In genomic region chr10:82267960-82268359, GRCh38 we compare ENCODE assay signal across 27 cellular contexts.
DNase-seq lines count a peak whose midpoint lies in the region; ATAC-seq and TF ChIP-seq lines count a peak whose summit lies in the region.
"Had no signal": no experiment of that assay in that cellular context is flagged by ENCODE, and none has a peak within 500 bp of the region (broad histone marks: within the 10 kb centered on the region; RNA-seq: fewer than 3 reads in every experiment).

No MANE protein-coding gene starts in this region.

- H3K27me3 ChIP-seq in BLaER1 (no peaks in the 10 kb centered on the region), KMS-11 (ENCODE audit: insufficient read depth, low read depth) (no peaks in the 10 kb centered on the region)

- H4K20me1 ChIP-seq in BLaER1 (peaks cover 23% of the 10 kb centered on the region; the same call in 1 of the 2 replicates), KMS-11 (ENCODE audit: insufficient read depth) (no peaks in the 10 kb centered on the region), OCI-LY7 (ENCODE audit: insufficient read depth, low read length) (no peaks in the 10 kb centered on the region)

- no peaks in the 10 kb centered on the region for H3K9me2 ChIP-seq in OCI-LY7 (ENCODE audit: insufficient read depth, low read length)
- H3K9me2 ChIP-seq: SK-N-SH had no signal

- no peaks in the 10 kb centered on the region for H3K79me2 ChIP-seq in KMS-11 (ENCODE audit: insufficient read depth, low read depth)
- H3K79me2 ChIP-seq in OCI-LY7 (ENCODE audit: insufficient read depth, low read depth, low read length), result no peaks in the 10 kb centered on the region

- H3K4me3 ChIP-seq in BLaER1 (no peak overlapping the region), KMS-11 (IDR thresholded peaks at IDR 0.05; ENCODE audit: insufficient read depth, low read depth, low read length) (no peak overlapping the region), OCI-LY7 (ENCODE audit: low read depth, low read length, poor library complexity, severe bottlenecking) (no peak overlapping the region)
- H3K4me3 ChIP-seq: GM23338 had no signal

- no peak for TF ChIP-seq CTCF in KMS-11 (conservative IDR thresholded peaks at IDR 0.05; ENCODE audit: low read depth, low read length)
- no peak for TF ChIP-seq CTCF in OCI-LY7 (conservative IDR thresholded peaks at IDR 0.05; ENCODE audit: low read length)
- no peak for TF ChIP-seq CTCF in nephron progenitor cell (IDR thresholded peaks at IDR 0.05)

- H3K4me3 Mint-ChIP-seq in nephron progenitor cell (no peak overlapping the region), immature natural killer cell (no peak overlapping the region)
- H3K4me3 Mint-ChIP-seq: CD4-positive, alpha-beta memory T cell; GM23338; H9; T-helper 1 cell treated with Interleukin-12 subunit alpha and Interleukin-12 subunit beta and Interleukin-4 antibody, amounts not matched to agents 30 μg/mL and 1 μg/mL, for 36 hours had no signal

- H3K27ac Mint-ChIP-seq in nephron progenitor cell, result no peak overlapping the region
- H3K27ac Mint-ChIP-seq in immature natural killer cell, result no peak overlapping the region
- H3K27ac Mint-ChIP-seq: CD4-positive, alpha-beta memory T cell; GM23338; H9; T-helper 1 cell treated with Interleukin-12 subunit alpha and Interleukin-12 subunit beta and Interleukin-4 antibody, amounts not matched to agents 30 μg/mL and 1 μg/mL, for 36 hours had no signal

- H3K36me3 ChIP-seq in BLaER1 (peaks cover 6% of the 10 kb centered on the region; the same call in 1 of the 2 replicates), KMS-11 (ENCODE audit: insufficient read depth) (no peaks in the 10 kb centered on the region), OCI-LY7 (ENCODE audit: insufficient read depth, low read length) (no peaks in the 10 kb centered on the region)

- H3K4me1 ChIP-seq in BLaER1 (peaks cover 32% of the 10 kb centered on the region), KMS-11 (ENCODE audit: low read depth, poor library complexity, severe bottlenecking) (peaks cover 39% of the 10 kb centered on the region), OCI-LY7 (ENCODE audit: insufficient read depth, low read length, poor library complexity, severe bottlenecking) (peaks cover 20% of the 10 kb centered on the region)

- no peaks in the 10 kb centered on the region for H3K9me3 Mint-ChIP-seq in nephron progenitor cell
- peaks cover 7 to 58% (median 21%) of the 10 kb centered on the region in 6 donors for H3K9me3 Mint-ChIP-seq in immature natural killer cell
- H3K9me3 Mint-ChIP-seq: GM23338, H9 had no signal

- no TSS peak for BruUV-seq in OCI-LY7 (replicated peaks; lab: Mats Ljungman, UMichigan)

- H2AFZ ChIP-seq in KMS-11 (ENCODE audit: low read depth), result no peak overlapping the region
- H2AFZ ChIP-seq in OCI-LY7 (ENCODE audit: low read length), result no peak overlapping the region
- H2AFZ ChIP-seq: GM23338 had no signal

- POLR2A ChIA-PET in OCI-LY7 (lab: Charles Lee), result no interaction called here

- CTCF ChIA-PET in OCI-LY7 (lab: Charles Lee; ENCODE audit: unreplicated experiment), result no interaction called here

- DNase-seq in OCI-LY7 (ENCODE audit: low spot score), result peak; percentile 27
- no peak for DNase-seq in T-helper 2 cell
- DNase-seq in nephron progenitor cell, result no peak
- DNase-seq in immature natural killer cell, result no peak
- DNase-seq: 8988T; ACHN; C1 segment of cervical spinal cord; CD4-positive, alpha-beta memory T cell; COR-L47; DMS53; H9; Kasumi-1; NCI-H1417; NCI-H1694; NCI-H2029 treated with DMSO at 0.1 percent for 48 hours; NCI-H446 treated with DMSO at 0.1 percent for 48 hours; NCI-H526; NCI-H82; SK-N-SH; SW 1271 had no signal

- intact Hi-C loops in OCI-LY7 (cut with micrococcal nuclease; ENCODE audit: unreplicated experiment), result no loop called here

- H3K27ac ChIP-seq in BLaER1 (no peak overlapping the region), KMS-11 (peak overlapping the region; percentile 47; the same call in 1 of the 2 replicates), OCI-LY7 (ENCODE audit: low read depth, low read length, poor library complexity, severe bottlenecking) (no peak overlapping the region)

- H3K4me2 ChIP-seq in BLaER1, result peak overlapping the region; percentile 45; the same call in 1 of the 2 replicates
- H3K4me2 ChIP-seq in KMS-11, result peak overlapping the region; percentile 96
- peak overlapping the region; percentile 40 for H3K4me2 ChIP-seq in OCI-LY7 (ENCODE audit: low read length)
- H3K4me2 ChIP-seq: GM23338, SK-N-SH had no signal

- H3K36me3 Mint-ChIP-seq in nephron progenitor cell (ENCODE audit: low read depth) (no peaks in the 10 kb centered on the region), immature natural killer cell (no peaks in the 10 kb centered on the region)
- H3K36me3 Mint-ChIP-seq: CD4-positive, alpha-beta memory T cell had no signal

- H3K9me3 ChIP-seq in BLaER1, result no peaks in the 10 kb centered on the region
- no peaks in the 10 kb centered on the region for H3K9me3 ChIP-seq in OCI-LY7 (ENCODE audit: low read length)
- H3K9me3 ChIP-seq: SK-N-SH had no signal

- peaks cover 3% of the 10 kb centered on the region for H3K27me3 Mint-ChIP-seq in nephron progenitor cell (ENCODE audit: low read depth, poor library complexity)
- no peaks in the 10 kb centered on the region for H3K27me3 Mint-ChIP-seq in immature natural killer cell (ENCODE audit: low read depth in 3 of 3)
- H3K27me3 Mint-ChIP-seq: CD4-positive, alpha-beta memory T cell had no signal

- H3K4me1 Mint-ChIP-seq in nephron progenitor cell (no peaks in the 10 kb centered on the region), immature natural killer cell (no peaks in the 10 kb centered on the region)
- H3K4me1 Mint-ChIP-seq: CD4-positive, alpha-beta memory T cell had no signal

- ATAC-seq in GM18868 (IDR thresholded peaks at IDR 0.05; ENCODE audit: unreplicated experiment) (peak; percentile 52), GM18909 (IDR thresholded peaks at IDR 0.05; ENCODE audit: poor library complexity, unreplicated experiment) (no peak)
- ATAC-seq: GM23338, HepG2 had no signal

- H3K9ac ChIP-seq in BLaER1 (no peak overlapping the region), KMS-11 (no peak overlapping the region)
- H3K9ac ChIP-seq: SK-N-SH had no signal

Comparison
In these comparisons a context has a peak if more than half of its experiments do, and no peak if none do; other contexts are left out.
1. H3K4me2 ChIP-seq: peak in every context shown above with its lines; median percentile 96 in KMS-11; 45 in BLaER1; 40 in OCI-LY7.